Comparison of ENCODE assay signal across 32 cellular contexts in genomic region chr16:56798955-56799354, GRCh38.
"Had no signal": no experiment of that assay in that cellular context is flagged by ENCODE, and none has a peak within 500 bp of the region (broad histone marks: within the 10 kb centered on the region; RNA-seq: fewer than 3 reads in every experiment).

No MANE protein-coding gene starts in this region.

- H3K27ac Mint-ChIP-seq: activated B cell treated with CpG ODN at 0.5 μM for 24 hours; activated CD8-positive, alpha-beta T cell treated with anti-CD3 and anti-CD28 coated beads for 36 hours; activated naive CD4-positive, alpha-beta T cell treated with anti-CD3 and anti-CD28 coated beads, Interleukin-2, amount 50 U/mL, for 24 hours; activated naive CD8-positive, alpha-beta T cell treated with anti-CD3 and anti-CD28 coated beads for 36 hours; activated naive CD8-positive, alpha-beta T cell treated with anti-CD3 and anti-CD28 coated beads, Interleukin-2, amount 50 U/mL, for 24 hours; activated T-helper 17 cell treated with anti-CD3 and anti-CD28 coated beads, Interleukin-2, amount 50 U/mL, for 72 hours; T-cell; T-helper 1 cell treated with Interleukin-12 subunit alpha and Interleukin-12 subunit beta and Interleukin-4 antibody, amounts not matched to agents 30 μg/mL and 1 μg/mL, for 36 hours; T-helper 2 cell treated with Interferon-gamma antibody and Interleukin-4, amounts not matched to agents 5 μg/mL and 100 μg/mL, for 36 hours had no signal

- H3K27me3 Mint-ChIP-seq: activated B cell treated with CpG ODN at 0.5 μM for 24 hours; activated CD8-positive, alpha-beta T cell treated with anti-CD3 and anti-CD28 coated beads for 36 hours; activated naive CD4-positive, alpha-beta T cell treated with anti-CD3 and anti-CD28 coated beads, Interleukin-2, amount 50 U/mL, for 24 hours; activated naive CD8-positive, alpha-beta T cell treated with anti-CD3 and anti-CD28 coated beads for 36 hours; activated naive CD8-positive, alpha-beta T cell treated with anti-CD3 and anti-CD28 coated beads, Interleukin-2, amount 50 U/mL, for 24 hours; activated T-helper 17 cell treated with anti-CD3 and anti-CD28 coated beads, Interleukin-2, amount 50 U/mL, for 72 hours; T-cell had no signal

- H3K9me3 ChIP-seq: adrenal gland, body of pancreas, colonic mucosa had no signal

- H3K4me3 Mint-ChIP-seq: activated B cell treated with CpG ODN at 0.5 μM for 24 hours; activated CD8-positive, alpha-beta T cell treated with anti-CD3 and anti-CD28 coated beads for 36 hours; activated naive CD4-positive, alpha-beta T cell treated with anti-CD3 and anti-CD28 coated beads, Interleukin-2, amount 50 U/mL, for 24 hours; activated naive CD8-positive, alpha-beta T cell treated with anti-CD3 and anti-CD28 coated beads for 36 hours; activated naive CD8-positive, alpha-beta T cell treated with anti-CD3 and anti-CD28 coated beads, Interleukin-2, amount 50 U/mL, for 24 hours; activated T-cell treated with anti-CD3 and anti-CD28 coated beads, Interleukin-2, amount 50 U/mL, for 4 hours; activated T-helper 17 cell treated with anti-CD3 and anti-CD28 coated beads, Interleukin-2, amount 50 U/mL, for 72 hours; T-cell; T-helper 1 cell treated with Interleukin-12 subunit alpha and Interleukin-12 subunit beta and Interleukin-4 antibody, amounts not matched to agents 30 μg/mL and 1 μg/mL, for 36 hours; T-helper 2 cell treated with Interferon-gamma antibody and Interleukin-4, amounts not matched to agents 5 μg/mL and 100 μg/mL, for 36 hours had no signal

- H3K36me3 ChIP-seq: adrenal gland, cardiac muscle cell, colonic mucosa, WERI-Rb-1 had no signal

- H3K4me3 ChIP-seq: adrenal gland, body of pancreas, cardiac muscle cell, colonic mucosa had no signal

- H3K9me3 Mint-ChIP-seq: activated B cell treated with CpG ODN at 0.5 μM for 24 hours; activated CD8-positive, alpha-beta T cell treated with anti-CD3 and anti-CD28 coated beads for 36 hours; activated naive CD4-positive, alpha-beta T cell treated with anti-CD3 and anti-CD28 coated beads, Interleukin-2, amount 50 U/mL, for 24 hours; activated naive CD8-positive, alpha-beta T cell treated with anti-CD3 and anti-CD28 coated beads for 36 hours; activated naive CD8-positive, alpha-beta T cell treated with anti-CD3 and anti-CD28 coated beads, Interleukin-2, amount 50 U/mL, for 24 hours; activated T-cell treated with anti-CD3 and anti-CD28 coated beads, Interleukin-2, amount 50 U/mL, for 4 hours; activated T-helper 17 cell treated with anti-CD3 and anti-CD28 coated beads, Interleukin-2, amount 50 U/mL, for 72 hours; T-cell; T-helper 1 cell treated with Interleukin-12 subunit alpha and Interleukin-12 subunit beta and Interleukin-4 antibody, amounts not matched to agents 30 μg/mL and 1 μg/mL, for 36 hours; T-helper 2 cell treated with Interferon-gamma antibody and Interleukin-4, amounts not matched to agents 5 μg/mL and 100 μg/mL, for 36 hours had no signal

- H3K4me1 Mint-ChIP-seq: activated B cell treated with CpG ODN at 0.5 μM for 24 hours; activated naive CD4-positive, alpha-beta T cell treated with anti-CD3 and anti-CD28 coated beads, Interleukin-2, amount 50 U/mL, for 24 hours; activated naive CD8-positive, alpha-beta T cell treated with anti-CD3 and anti-CD28 coated beads for 36 hours; activated naive CD8-positive, alpha-beta T cell treated with anti-CD3 and anti-CD28 coated beads, Interleukin-2, amount 50 U/mL, for 24 hours; activated T-helper 17 cell treated with anti-CD3 and anti-CD28 coated beads, Interleukin-2, amount 50 U/mL, for 72 hours; T-cell had no signal

- H3K27me3 ChIP-seq: adrenal gland, body of pancreas, cardiac muscle cell, colonic mucosa had no signal

- DNase-seq: activated B cell treated with CpG ODN at 0.5 μM for 24 hours; activated CD4-positive, alpha-beta T cell treated with anti-CD3 and anti-CD28 coated beads for 48 hours; activated CD4-positive, alpha-beta T cell treated with anti-CD3 and anti-CD28 coated beads, Interleukin-2, amount 50 U/mL, for 1 hour; activated CD4-positive, alpha-beta T cell treated with anti-CD3 and anti-CD28 coated beads, Interleukin-2, amount 50 U/mL, for 48 hours; activated CD8-positive, alpha-beta memory T cell treated with anti-CD3 and anti-CD28 coated beads for 24 hours; activated CD8-positive, alpha-beta T cell treated with anti-CD3 and anti-CD28 coated beads for 36 hours; activated effector memory CD4-positive, alpha-beta T cell treated with Interleukin-2 at 50 U/mL for 16 hours; activated gamma-delta T cell treated with Interleukin-2 at 50 U/mL for 16 hours; activated naive CD4-positive, alpha-beta T cell treated with Interleukin-2 at 50 U/mL for 16 hours; activated naive CD8-positive, alpha-beta T cell treated with anti-CD3 and anti-CD28 coated beads for 36 hours; activated naive CD8-positive, alpha-beta T cell treated with anti-CD3 and anti-CD28 coated beads, Interleukin-2, amount 50 U/mL, for 24 hours; activated T-cell treated with anti-CD3 and anti-CD28 coated beads, Interleukin-2, amount 50 U/mL, for 4 hours; adrenal gland; amygdala; aorta; body of pancreas; central memory CD4-positive, alpha-beta T cell; cerebellar nuclear complex; colonic mucosa; effector CD8-positive, alpha-beta T cell; foreskin fibroblast; head of caudate nucleus; T-cell; T1000; WERI-Rb-1 had no signal

- H3K27ac ChIP-seq: adrenal gland, body of pancreas, cardiac muscle cell, colonic mucosa, epithelial cell of prostate, WERI-Rb-1 had no signal

- H3K4me1 ChIP-seq: adrenal gland, body of pancreas, colonic mucosa had no signal

- ATAC-seq: activated CD4-positive, CD25-positive, alpha-beta regulatory T cell treated with anti-CD3 and anti-CD28 coated beads, Interleukin-2, amount 50 U/mL, for 24 hours; activated CD8-positive, alpha-beta T cell treated with anti-CD3 and anti-CD28 coated beads for 36 hours; activated naive CD8-positive, alpha-beta T cell treated with anti-CD3 and anti-CD28 coated beads, Interleukin-2, amount 50 U/mL, for 24 hours; activated T-cell treated with anti-CD3 and anti-CD28 coated beads, Interleukin-2, amount 50 U/mL, for 4 hours; activated T-helper 17 cell treated with anti-CD3 and anti-CD28 coated beads, Interleukin-2, amount 50 U/mL, for 72 hours; body of pancreas; T-cell had no signal
